In genomic region chr13:33401238-33401637, GRCh38 we compare ENCODE assay signal across 17 cellular contexts.
DNase-seq lines count a peak whose midpoint lies in the region; ATAC-seq and TF ChIP-seq lines count a peak whose summit lies in the region.
"Had no signal": no experiment of that assay in that cellular context is flagged by ENCODE, and none has a peak within 500 bp of the region (broad histone marks: within the 10 kb centered on the region; RNA-seq: fewer than 3 reads in every experiment).

No MANE protein-coding gene starts in this region.

- intact Hi-C loops in A673 (cut with micrococcal nuclease; ENCODE audit: unreplicated experiment) (no loop called here), left colon (cut with DNase I, micrococcal nuclease) (no loop called here)

- H3K27me3 ChIP-seq in A673 (replicated peaks; ENCODE audit: insufficient read depth, low read depth, low read length, poor library complexity) = no peaks in the 10 kb centered on the region

- no peak overlapping the region for H3K4me3 ChIP-seq in A673 (ENCODE audit: low read depth, low read length, poor library complexity, severe bottlenecking)
- no peak overlapping the region for H3K4me3 ChIP-seq in LNCaP clone FGC (ENCODE audit: low read depth, low read length)

- peaks cover 0 to 4% of the 10 kb centered on the region in 2 donors for H3K9me3 Mint-ChIP-seq in activated naive CD4-positive, alpha-beta T cell treated with anti-CD3 and anti-CD28 coated beads, Interleukin-2, amount 50 U/mL, for 72 hours

- H3K27ac ChIP-seq in A673 (ENCODE audit: low read depth, low read length, poor library complexity, severe bottlenecking) = no peak overlapping the region

- no TSS peak for BruUV-seq in A673 (replicated peaks; lab: Mats Ljungman, UMichigan)

- H3K9me3 ChIP-seq in A673 (ENCODE audit: low read depth, low read length, poor library complexity, severe bottlenecking) = no peaks in the 10 kb centered on the region

- peaks cover 7% of the 10 kb centered on the region for H3K4me1 ChIP-seq in A673 (ENCODE audit: insufficient read depth, low read length, poor library complexity, severe bottlenecking)

- H3K27ac Mint-ChIP-seq in activated naive CD4-positive, alpha-beta T cell treated with anti-CD3 and anti-CD28 coated beads, Interleukin-2, amount 50 U/mL, for 72 hours = no peak overlapping the region
- H3K27ac Mint-ChIP-seq: activated naive CD4-positive, alpha-beta T cell treated with anti-CD3 and anti-CD28 coated beads for 36 hours; brain had no signal

- DNase-seq in A673 (ENCODE audit: low spot score) = peak; percentile 46
- DNase-seq in LNCaP clone FGC (ENCODE audit: low read depth) = peak; percentile 42
- peak; percentile 5 for DNase-seq in RPMI7951 (ENCODE audit: low read depth)
- peak; percentile 64 to 70 for DNase-seq in left colon
- DNase-seq in C1 segment of cervical spinal cord (lab: John Stamatoyannopoulos, UW) = no peak
- no peak for DNase-seq in kidney glomerular epithelial cell (lab: John Stamatoyannopoulos, UW)
- DNase-seq in activated naive CD4-positive, alpha-beta T cell treated with anti-CD3 and anti-CD28 coated beads, Interleukin-2, amount 50 U/mL, for 72 hours (ENCODE audit: low spot score in 2 of 2) = no peak
- DNase-seq: activated CD4-positive, CD25-positive, alpha-beta regulatory T cell treated with anti-CD3 and anti-CD28 coated beads, Interleukin-2, amount 50 U/mL, for 72 hours; activated CD8-positive, alpha-beta memory T cell treated with anti-CD3 and anti-CD28 coated beads, Interleukin-2, amount 50 U/mL, for 4 hours; activated naive CD4-positive, alpha-beta T cell treated with anti-CD3 and anti-CD28 coated beads for 36 hours; MM.1S; retina; RPMI8226; stimulated activated CD8-positive, alpha-beta memory T cell treated with anti-CD3 and anti-CD28 coated beads, Interleukin-4, amount 100 ng/mL, for 48 hours; T-helper 1 cell had no signal

- H3K36me3 ChIP-seq in A673 (ENCODE audit: insufficient read depth, low read length, poor library complexity, severe bottlenecking) = no peaks in the 10 kb centered on the region

- POLR2A ChIA-PET in A673 (lab: Charles Lee; ENCODE audit: low non-redundant PET) = no interaction called here

- no peaks in the 10 kb centered on the region for H3K36me3 Mint-ChIP-seq in activated naive CD4-positive, alpha-beta T cell treated with anti-CD3 and anti-CD28 coated beads, Interleukin-2, amount 50 U/mL, for 72 hours
- H3K36me3 Mint-ChIP-seq: brain had no signal

- TF ChIP-seq CTCF in A673 (conservative IDR thresholded peaks at IDR 0.05; ENCODE audit: low read depth, low read length) (no peak), LNCaP clone FGC (IDR thresholded peaks at IDR 0.05; ENCODE audit: control insufficient read depth, extremely low read depth, insufficient read depth) (no peak)

- CTCF ChIA-PET in A673 (lab: Charles Lee) = no interaction called here

- peak; percentile 98 for ATAC-seq in left colon
- ATAC-seq in HG02642 (IDR thresholded peaks at IDR 0.05; ENCODE audit: poor library complexity, unreplicated experiment) = no peak
- ATAC-seq in activated naive CD4-positive, alpha-beta T cell treated with anti-CD3 and anti-CD28 coated beads, Interleukin-2, amount 50 U/mL, for 72 hours = no peak

Comparison
In these comparisons a context has a peak if more than half of its experiments do, and no peak if none do; other contexts are left out.
1. DNase-seq: peak in A673 (single experiment), LNCaP clone FGC (single experiment), RPMI7951 (single experiment) and left colon (2 of 2); none in C1 segment of cervical spinal cord (0 of 14), kidney glomerular epithelial cell (single experiment) and activated naive CD4-positive, alpha-beta T cell treated with anti-CD3 and anti-CD28 coated beads, Interleukin-2, amount 50 U/mL, for 72 hours (0 of 2).